ENCODE assay signal across 23 cellular contexts in the genomic region with DNA sequence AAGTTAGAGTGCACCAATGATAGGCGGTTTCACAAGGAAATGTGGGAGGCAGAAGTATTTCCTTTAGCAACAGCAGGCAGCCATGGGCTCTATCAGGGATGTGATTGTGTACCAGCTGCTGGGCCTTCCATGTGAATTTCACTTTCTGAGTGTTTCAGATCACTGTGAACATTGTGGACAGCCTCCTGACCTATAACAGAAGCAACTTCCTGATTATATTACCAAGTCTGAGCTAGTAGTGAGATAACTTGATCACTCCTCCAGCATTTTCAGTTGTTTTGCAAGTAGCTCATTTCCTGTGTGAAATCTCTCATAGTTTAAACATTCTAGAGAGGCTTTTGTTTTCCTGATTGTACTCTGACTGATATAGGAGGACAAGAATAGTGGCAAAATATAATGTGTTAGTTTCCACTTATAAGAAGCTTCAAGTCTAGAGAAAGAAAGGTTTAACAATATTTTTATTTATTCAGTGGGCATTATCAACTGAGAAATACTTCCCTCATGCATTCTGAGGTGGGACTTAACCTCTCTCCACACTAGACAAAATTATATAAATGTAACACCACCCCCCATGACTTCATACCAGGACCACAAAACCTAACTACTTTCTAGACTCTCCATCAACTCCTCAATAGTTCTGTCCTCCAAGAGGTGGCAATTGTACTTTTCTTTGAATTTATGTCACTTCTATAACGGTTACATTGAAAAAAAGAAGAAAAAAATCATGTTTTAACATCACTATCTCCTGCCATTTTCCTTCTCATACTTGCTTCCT.
DNase-seq lines count a peak whose midpoint lies in the region; ATAC-seq and TF ChIP-seq lines count a peak whose summit lies in the region.
"Had no signal": no experiment of that assay in that cellular context is flagged by ENCODE, and none has a peak within 500 bp of the region (broad histone marks: within the 10 kb centered on the region; RNA-seq: fewer than 3 reads in every experiment).

No MANE protein-coding gene starts in this region.

- no peak for TF ChIP-seq CTCF in A673 (conservative IDR thresholded peaks at IDR 0.05; ENCODE audit: low read depth, low read length)
- no peak for TF ChIP-seq CTCF in BE2C (IDR thresholded peaks at IDR 0.05; ENCODE audit: low read depth, low read length)
- TF ChIP-seq CTCF in lower leg skin (IDR thresholded peaks at IDR 0.05) = no peak

- CTCF ChIA-PET in A673 (lab: Charles Lee) = no interaction called here

- H3K4me3 ChIP-seq in A673 (ENCODE audit: low read depth, low read length, poor library complexity, severe bottlenecking) (no peak overlapping the region), BE2C (ENCODE audit: low read depth, low read length) (no peak overlapping the region), lower leg skin (ENCODE audit: low read depth, poor library complexity, severe bottlenecking) (no peak overlapping the region)
- H3K4me3 ChIP-seq: body of pancreas, heart left ventricle, MG63, SJCRH30, upper lobe of right lung had no signal

- intact Hi-C loops in A673 (cut with micrococcal nuclease; ENCODE audit: unreplicated experiment) (no loop called here), lower leg skin (cut with DNase I; ENCODE audit: low total_unique reads) (no loop called here)

- DNase-seq in A673 (ENCODE audit: low spot score) (peak; percentile 49), Kasumi-1 (lab: John Stamatoyannopoulos, UW) (peak; percentile 53 to 54), amniotic epithelial cell (ENCODE audit: low read depth) (peak; percentile 89), immature natural killer cell (peak; percentile 59 to 67 (median 65)), NCI-H510A (lab: John Stamatoyannopoulos, UW) (no peak), BE2C (no peak), lower leg skin (ENCODE audit: low spot score in 2 of 2) (no peak)
- DNase-seq: ACHN; activated CD4-positive, alpha-beta T cell treated with anti-CD3 and anti-CD28 coated beads for 48 hours; activated CD8-positive, alpha-beta memory T cell treated with anti-CD3 and anti-CD28 coated beads, Interleukin-2, amount 50 U/mL, for 4 hours; activated naive CD4-positive, alpha-beta T cell treated with Interleukin-2 at 50 U/mL for 16 hours; body of pancreas; CD4-positive, alpha-beta T cell; heart left ventricle; MG63; NCI-H2029 treated with DMSO at 0.1 percent for 48 hours; NCI-H510A treated with DMSO at 0.1 percent for 48 hours; SJCRH30; stimulated activated naive CD8-positive, alpha-beta T cell treated with anti-CD3 and anti-CD28 coated beads, Interleukin-15, amount 100 ng/mL, for 72 hours; T-helper 9 cell; upper lobe of right lung had no signal

- no peak overlapping the region for H3K27ac ChIP-seq in A673 (ENCODE audit: low read depth, low read length, poor library complexity, severe bottlenecking)
- H3K27ac ChIP-seq: body of pancreas, heart left ventricle, SJCRH30, upper lobe of right lung had no signal

- H3K36me3 ChIP-seq in A673 (ENCODE audit: insufficient read depth, low read length, poor library complexity, severe bottlenecking) (no peaks in the 10 kb centered on the region), BE2C (no peaks in the 10 kb centered on the region)
- H3K36me3 ChIP-seq: heart left ventricle, MG63, upper lobe of right lung had no signal

- peaks cover 15 to 33% (median 24%) of the 10 kb centered on the region in 6 donors for H3K9me3 Mint-ChIP-seq in immature natural killer cell

- peaks cover 0 to 2% (median 0%) of the 10 kb centered on the region in 3 donors for H3K27me3 Mint-ChIP-seq in immature natural killer cell (ENCODE audit: low read depth in 3 of 3)
- H3K27me3 Mint-ChIP-seq: CD4-positive, alpha-beta T cell; stimulated activated naive CD8-positive, alpha-beta T cell treated with anti-CD3 and anti-CD28 coated beads, Interleukin-15, amount 100 ng/mL, for 72 hours had no signal

- H3K4me3 Mint-ChIP-seq in immature natural killer cell = peak overlapping the region; percentile 32 to 85 (median 67)
- H3K4me3 Mint-ChIP-seq: CD4-positive, alpha-beta T cell; nephron; stimulated activated naive CD8-positive, alpha-beta T cell treated with anti-CD3 and anti-CD28 coated beads, Interleukin-15, amount 100 ng/mL, for 72 hours had no signal

- no peak for TF ChIP-seq POLR2A in lower leg skin (IDR thresholded peaks at IDR 0.05)

- no TSS peak for BruUV-seq in A673 (replicated peaks; lab: Mats Ljungman, UMichigan)

- ATAC-seq in HG02981 (IDR thresholded peaks at IDR 0.05; ENCODE audit: unreplicated experiment) = no peak
- ATAC-seq: body of pancreas; heart left ventricle; stimulated activated naive CD8-positive, alpha-beta T cell treated with anti-CD3 and anti-CD28 coated beads, Interleukin-15, amount 100 ng/mL, for 72 hours; upper lobe of right lung had no signal

- POLR2A ChIA-PET in A673 (lab: Charles Lee; ENCODE audit: low non-redundant PET) = no interaction called here

- H3K9me3 ChIP-seq in A673 (ENCODE audit: low read depth, low read length, poor library complexity, severe bottlenecking) = peaks cover 11% of the 10 kb centered on the region
- H3K9me3 ChIP-seq in BE2C = no peaks in the 10 kb centered on the region
- H3K9me3 ChIP-seq: body of pancreas, MG63, SJCRH30, upper lobe of right lung had no signal

- H3K27me3 ChIP-seq in A673 (replicated peaks; ENCODE audit: insufficient read depth, low read depth, low read length, poor library complexity) (no peaks in the 10 kb centered on the region), BE2C (no peaks in the 10 kb centered on the region)
- H3K27me3 ChIP-seq: body of pancreas, heart left ventricle, MG63, SJCRH30, upper lobe of right lung had no signal

- WGBS in lower leg skin, 2 donors = 80 to 85% methylated on average over 2 of the region's 2 CpGs

- peaks cover 29 to 49% of the 10 kb centered on the region in 2 donors for H3K4me1 Mint-ChIP-seq in immature natural killer cell
- H3K4me1 Mint-ChIP-seq: nephron; stimulated activated naive CD8-positive, alpha-beta T cell treated with anti-CD3 and anti-CD28 coated beads, Interleukin-15, amount 100 ng/mL, for 72 hours had no signal

- H3K4me1 ChIP-seq in A673 (ENCODE audit: insufficient read depth, low read length, poor library complexity, severe bottlenecking) (no peaks in the 10 kb centered on the region), BE2C (no peaks in the 10 kb centered on the region)
- H3K4me1 ChIP-seq: body of pancreas, heart left ventricle, SJCRH30, upper lobe of right lung had no signal

- H3K27ac Mint-ChIP-seq in immature natural killer cell = peak overlapping the region; percentile 82 to 90 (median 85)
- H3K27ac Mint-ChIP-seq: CD4-positive, alpha-beta T cell; nephron; stimulated activated naive CD8-positive, alpha-beta T cell treated with anti-CD3 and anti-CD28 coated beads, Interleukin-15, amount 100 ng/mL, for 72 hours had no signal

- H3K36me3 Mint-ChIP-seq in immature natural killer cell = peaks cover 2 to 40% (median 26%) of the 10 kb centered on the region in 3 donors

Comparison
In these comparisons a context has a peak if more than half of its experiments do, and no peak if none do; other contexts are left out.
1. DNase-seq: peak in A673 (single experiment), Kasumi-1 (2 of 2), amniotic epithelial cell (single experiment) and immature natural killer cell (3 of 3); none in NCI-H510A (single experiment), BE2C (single experiment) and lower leg skin (0 of 2).